ENCODE assay signal across 18 cellular contexts in the genomic region with DNA sequence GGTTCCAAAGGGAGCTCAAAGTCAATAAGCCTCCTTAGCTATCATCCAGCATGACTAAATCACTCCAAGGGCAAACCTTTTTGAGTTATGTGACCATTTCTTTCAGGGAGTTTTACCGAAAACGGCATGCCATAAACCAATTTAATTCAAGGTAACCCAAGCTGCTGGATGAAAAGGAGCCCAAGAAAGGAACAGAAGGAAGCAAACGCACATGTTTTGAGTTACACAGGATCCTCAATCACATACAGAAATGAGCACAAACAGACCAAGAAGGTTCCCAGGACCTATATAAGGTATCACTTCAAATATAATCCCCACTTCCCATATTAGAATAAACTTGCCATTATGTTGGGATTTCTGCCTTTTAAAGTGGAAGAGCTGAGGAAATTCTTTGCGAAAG.
"Had no signal": no experiment of that assay in that cellular context is flagged by ENCODE, and none has a peak within 500 bp of the region (broad histone marks: within the 10 kb centered on the region; RNA-seq: fewer than 3 reads in every experiment).

No MANE protein-coding gene starts in this region.

- DNase-seq: hippocampal formation; kidney glomerular epithelial cell; left cardiac atrium; left lung; lower lobe of right lung; mammary epithelial cell; mesenchymal stem cell; naive B cell; natural killer cell; ovary; retina; right cardiac atrium; sigmoid colon; small intestine; spleen; stimulated activated CD4-positive, alpha-beta T cell treated with anti-CD3 and anti-CD28 coated beads, Interleukin-4, amount 100 ng/mL, for 24 hours; stimulated activated naive CD4-positive, alpha-beta T cell; uterus had no signal
